Comparison of ENCODE assay signal across 1 cellular context in the genomic region with DNA sequence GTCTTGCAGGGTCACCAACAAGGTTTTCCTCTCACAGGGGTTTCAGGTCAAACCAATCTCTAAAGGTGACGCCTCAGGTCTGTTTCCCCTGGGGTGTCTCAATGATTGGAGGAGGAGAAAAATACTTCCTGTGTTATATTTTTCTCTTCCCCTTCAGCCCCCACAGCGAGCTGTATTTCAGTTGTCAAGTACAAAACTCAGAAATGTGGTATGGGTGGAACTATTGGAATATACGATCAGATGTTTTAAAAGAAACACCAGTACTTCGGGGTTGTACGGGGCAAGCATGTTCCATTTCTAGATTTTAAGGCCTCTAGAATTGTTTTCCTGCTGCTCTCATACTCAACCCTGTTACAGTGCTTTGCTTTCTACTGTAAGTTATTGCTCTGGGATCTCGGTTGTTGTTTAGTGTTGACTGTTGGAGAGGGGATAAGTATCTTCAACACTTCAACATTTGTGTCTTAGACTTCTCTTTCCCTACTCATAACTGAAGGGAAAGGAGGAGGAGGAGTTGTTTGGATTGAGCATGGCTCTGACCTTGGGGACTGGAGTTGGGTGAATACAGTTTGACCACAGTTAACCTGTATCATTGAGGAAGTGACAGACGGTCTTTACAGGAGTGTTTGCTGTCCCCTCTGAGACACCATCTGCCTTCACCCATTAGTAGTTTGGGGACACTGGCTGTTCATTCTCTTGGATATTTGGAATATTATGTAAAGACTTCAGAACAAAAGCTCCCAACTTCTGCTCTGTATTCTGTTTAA.
TF ChIP-seq lines count a peak whose summit lies in the region.

No MANE protein-coding gene starts in this region.

TF ChIP-seq in GM23338, 12 proteins besides CTCF, POLR2A, EP300 and RAD21 (continued from another document):
- TF ChIP-seq, protein P1, sequence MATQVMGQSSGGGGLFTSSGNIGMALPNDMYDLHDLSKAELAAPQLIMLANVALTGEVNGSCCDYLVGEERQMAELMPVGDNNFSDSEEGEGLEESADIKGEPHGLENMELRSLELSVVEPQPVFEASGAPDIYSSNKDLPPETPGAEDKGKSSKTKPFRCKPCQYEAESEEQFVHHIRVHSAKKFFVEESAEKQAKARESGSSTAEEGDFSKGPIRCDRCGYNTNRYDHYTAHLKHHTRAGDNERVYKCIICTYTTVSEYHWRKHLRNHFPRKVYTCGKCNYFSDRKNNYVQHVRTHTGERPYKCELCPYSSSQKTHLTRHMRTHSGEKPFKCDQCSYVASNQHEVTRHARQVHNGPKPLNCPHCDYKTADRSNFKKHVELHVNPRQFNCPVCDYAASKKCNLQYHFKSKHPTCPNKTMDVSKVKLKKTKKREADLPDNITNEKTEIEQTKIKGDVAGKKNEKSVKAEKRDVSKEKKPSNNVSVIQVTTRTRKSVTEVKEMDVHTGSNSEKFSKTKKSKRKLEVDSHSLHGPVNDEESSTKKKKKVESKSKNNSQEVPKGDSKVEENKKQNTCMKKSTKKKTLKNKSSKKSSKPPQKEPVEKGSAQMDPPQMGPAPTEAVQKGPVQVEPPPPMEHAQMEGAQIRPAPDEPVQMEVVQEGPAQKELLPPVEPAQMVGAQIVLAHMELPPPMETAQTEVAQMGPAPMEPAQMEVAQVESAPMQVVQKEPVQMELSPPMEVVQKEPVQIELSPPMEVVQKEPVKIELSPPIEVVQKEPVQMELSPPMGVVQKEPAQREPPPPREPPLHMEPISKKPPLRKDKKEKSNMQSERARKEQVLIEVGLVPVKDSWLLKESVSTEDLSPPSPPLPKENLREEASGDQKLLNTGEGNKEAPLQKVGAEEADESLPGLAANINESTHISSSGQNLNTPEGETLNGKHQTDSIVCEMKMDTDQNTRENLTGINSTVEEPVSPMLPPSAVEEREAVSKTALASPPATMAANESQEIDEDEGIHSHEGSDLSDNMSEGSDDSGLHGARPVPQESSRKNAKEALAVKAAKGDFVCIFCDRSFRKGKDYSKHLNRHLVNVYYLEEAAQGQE (IDR thresholded peaks at IDR 0.05; ENCODE audit: unreplicated experiment), result no peak
- TF ChIP-seq EZH2 (IDR thresholded peaks at IDR 0.05; ENCODE audit: low read depth, unreplicated experiment) (no peak), STAT1 (IDR thresholded peaks at IDR 0.05; ENCODE audit: unreplicated experiment) (no peak), POLR2AphosphoS5 (IDR thresholded peaks at IDR 0.05; ENCODE audit: low read depth) (no peak), CREB1 (CRISPR knock-in tag; IDR thresholded peaks at IDR 0.05; ENCODE audit: low read depth) (no peak), EZH2phosphoT487 (IDR thresholded peaks at IDR 0.05; ENCODE audit: unreplicated experiment) (no peak), JUNB (IDR thresholded peaks at IDR 0.05; ENCODE audit: unreplicated experiment) (no peak), NANOG (IDR thresholded peaks at IDR 0.05; ENCODE audit: borderline replicate concordance) (no peak)
- TF ChIP-seq, protein P2, sequence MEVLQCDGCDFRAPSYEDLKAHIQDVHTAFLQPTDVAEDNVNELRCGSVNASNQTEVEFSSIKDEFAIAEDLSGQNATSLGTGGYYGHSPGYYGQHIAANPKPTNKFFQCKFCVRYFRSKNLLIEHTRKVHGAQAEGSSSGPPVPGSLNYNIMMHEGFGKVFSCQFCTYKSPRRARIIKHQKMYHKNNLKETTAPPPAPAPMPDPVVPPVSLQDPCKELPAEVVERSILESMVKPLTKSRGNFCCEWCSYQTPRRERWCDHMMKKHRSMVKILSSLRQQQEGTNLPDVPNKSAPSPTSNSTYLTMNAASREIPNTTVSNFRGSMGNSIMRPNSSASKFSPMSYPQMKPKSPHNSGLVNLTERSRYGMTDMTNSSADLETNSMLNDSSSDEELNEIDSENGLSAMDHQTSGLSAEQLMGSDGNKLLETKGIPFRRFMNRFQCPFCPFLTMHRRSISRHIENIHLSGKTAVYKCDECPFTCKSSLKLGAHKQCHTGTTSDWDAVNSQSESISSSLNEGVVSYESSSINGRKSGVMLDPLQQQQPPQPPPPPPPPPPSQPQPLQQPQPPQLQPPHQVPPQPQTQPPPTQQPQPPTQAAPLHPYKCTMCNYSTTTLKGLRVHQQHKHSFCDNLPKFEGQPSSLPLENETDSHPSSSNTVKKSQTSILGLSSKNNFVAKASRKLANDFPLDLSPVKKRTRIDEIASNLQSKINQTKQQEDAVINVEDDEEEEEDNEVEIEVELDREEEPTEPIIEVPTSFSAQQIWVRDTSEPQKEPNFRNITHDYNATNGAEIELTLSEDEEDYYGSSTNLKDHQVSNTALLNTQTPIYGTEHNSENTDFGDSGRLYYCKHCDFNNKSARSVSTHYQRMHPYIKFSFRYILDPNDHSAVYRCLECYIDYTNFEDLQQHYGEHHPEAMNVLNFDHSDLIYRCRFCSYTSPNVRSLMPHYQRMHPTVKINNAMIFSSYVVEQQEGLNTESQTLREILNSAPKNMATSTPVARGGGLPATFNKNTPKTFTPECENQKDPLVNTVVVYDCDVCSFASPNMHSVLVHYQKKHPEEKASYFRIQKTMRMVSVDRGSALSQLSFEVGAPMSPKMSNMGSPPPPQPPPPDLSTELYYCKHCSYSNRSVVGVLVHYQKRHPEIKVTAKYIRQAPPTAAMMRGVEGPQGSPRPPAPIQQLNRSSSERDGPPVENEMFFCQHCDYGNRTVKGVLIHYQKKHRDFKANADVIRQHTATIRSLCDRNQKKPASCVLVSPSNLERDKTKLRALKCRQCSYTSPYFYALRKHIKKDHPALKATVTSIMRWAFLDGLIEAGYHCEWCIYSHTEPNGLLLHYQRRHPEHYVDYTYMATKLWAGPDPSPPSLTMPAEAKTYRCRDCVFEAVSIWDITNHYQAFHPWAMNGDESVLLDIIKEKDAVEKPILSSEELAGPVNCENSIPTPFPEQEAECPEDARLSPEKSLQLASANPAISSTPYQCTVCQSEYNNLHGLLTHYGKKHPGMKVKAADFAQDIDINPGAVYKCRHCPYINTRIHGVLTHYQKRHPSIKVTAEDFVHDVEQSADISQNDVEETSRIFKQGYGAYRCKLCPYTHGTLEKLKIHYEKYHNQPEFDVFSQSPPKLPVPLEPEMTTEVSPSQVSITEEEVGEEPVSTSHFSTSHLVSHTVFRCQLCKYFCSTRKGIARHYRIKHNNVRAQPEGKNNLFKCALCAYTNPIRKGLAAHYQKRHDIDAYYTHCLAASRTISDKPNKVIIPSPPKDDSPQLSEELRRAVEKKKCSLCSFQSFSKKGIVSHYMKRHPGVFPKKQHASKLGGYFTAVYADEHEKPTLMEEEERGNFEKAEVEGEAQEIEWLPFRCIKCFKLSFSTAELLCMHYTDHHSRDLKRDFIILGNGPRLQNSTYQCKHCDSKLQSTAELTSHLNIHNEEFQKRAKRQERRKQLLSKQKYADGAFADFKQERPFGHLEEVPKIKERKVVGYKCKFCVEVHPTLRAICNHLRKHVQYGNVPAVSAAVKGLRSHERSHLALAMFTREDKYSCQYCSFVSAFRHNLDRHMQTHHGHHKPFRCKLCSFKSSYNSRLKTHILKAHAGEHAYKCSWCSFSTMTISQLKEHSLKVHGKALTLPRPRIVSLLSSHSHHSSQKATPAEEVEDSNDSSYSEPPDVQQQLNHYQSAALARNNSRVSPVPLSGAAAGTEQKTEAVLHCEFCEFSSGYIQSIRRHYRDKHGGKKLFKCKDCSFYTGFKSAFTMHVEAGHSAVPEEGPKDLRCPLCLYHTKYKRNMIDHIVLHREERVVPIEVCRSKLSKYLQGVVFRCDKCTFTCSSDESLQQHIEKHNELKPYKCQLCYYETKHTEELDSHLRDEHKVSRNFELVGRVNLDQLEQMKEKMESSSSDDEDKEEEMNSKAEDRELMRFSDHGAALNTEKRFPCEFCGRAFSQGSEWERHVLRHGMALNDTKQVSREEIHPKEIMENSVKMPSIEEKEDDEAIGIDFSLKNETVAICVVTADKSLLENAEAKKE (CRISPR knock-in tag; IDR thresholded peaks at IDR 0.05), result no peak
